1 cellular context compared by ENCODE assay signal in the genomic region with DNA sequence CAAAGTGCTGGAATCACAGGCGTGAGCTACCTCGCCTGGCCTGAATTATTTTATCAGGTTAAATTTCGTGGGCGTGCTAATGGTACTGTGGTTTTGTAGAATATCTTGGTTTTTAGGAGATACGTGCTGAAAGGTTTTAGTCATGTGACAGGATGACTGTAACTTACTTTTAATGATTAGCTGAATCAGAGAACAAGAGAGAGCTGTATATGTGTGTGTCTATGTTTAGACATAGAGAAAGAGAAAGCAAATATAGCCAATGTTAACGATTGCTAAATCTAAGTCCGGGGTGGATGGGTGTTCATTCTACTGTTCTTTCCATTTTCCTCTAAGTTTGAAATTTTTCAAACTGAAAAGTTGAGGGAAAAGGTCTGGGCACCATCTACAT.
A peak's percentile ranks its signal among the peaks of the same experiment; 100 is the strongest.
TF ChIP-seq lines count a peak whose summit lies in the region.

No MANE protein-coding gene starts in this region.

TF ChIP-seq in IMR-90, 13 proteins besides CTCF, POLR2A, EP300 and RAD21:
- TF ChIP-seq, protein P1, sequence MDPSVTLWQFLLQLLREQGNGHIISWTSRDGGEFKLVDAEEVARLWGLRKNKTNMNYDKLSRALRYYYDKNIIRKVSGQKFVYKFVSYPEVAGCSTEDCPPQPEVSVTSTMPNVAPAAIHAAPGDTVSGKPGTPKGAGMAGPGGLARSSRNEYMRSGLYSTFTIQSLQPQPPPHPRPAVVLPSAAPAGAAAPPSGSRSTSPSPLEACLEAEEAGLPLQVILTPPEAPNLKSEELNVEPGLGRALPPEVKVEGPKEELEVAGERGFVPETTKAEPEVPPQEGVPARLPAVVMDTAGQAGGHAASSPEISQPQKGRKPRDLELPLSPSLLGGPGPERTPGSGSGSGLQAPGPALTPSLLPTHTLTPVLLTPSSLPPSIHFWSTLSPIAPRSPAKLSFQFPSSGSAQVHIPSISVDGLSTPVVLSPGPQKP (IDR thresholded peaks at IDR 0.05; ENCODE audit: borderline replicate concordance, low read depth, low read length), result no peak
- TF ChIP-seq NFE2L2 (IDR thresholded peaks at IDR 0.05; ENCODE audit: low read depth, low read length), result no peak
- TF ChIP-seq USF2 (IDR thresholded peaks at IDR 0.05; ENCODE audit: low read depth, low read length), result peak; percentile 60
- TF ChIP-seq CEBPB (IDR thresholded peaks at IDR 0.05; ENCODE audit: low read depth, low read length), result peak; percentile 9; the same call in 1 of the 2 replicates
- TF ChIP-seq RCOR1 (IDR thresholded peaks at IDR 0.05; ENCODE audit: insufficient replicate concordance, low read length), result no peak
- no peak for TF ChIP-seq CHD1 (IDR thresholded peaks at IDR 0.05; ENCODE audit: low read depth, low read length)
- TF ChIP-seq BHLHE40 (IDR thresholded peaks at IDR 0.05; ENCODE audit: low read depth, low read length), result no peak
